Comparison of ENCODE assay signal across 1 cellular context in genomic region chr6:110778331-110778730, GRCh38.
TF ChIP-seq lines count a peak whose summit lies in the region.

No MANE protein-coding gene starts in this region.

TF ChIP-seq in GM12878, 131 proteins besides CTCF, POLR2A, EP300 and RAD21:
- TF ChIP-seq TAF1 (IDR thresholded peaks at IDR 0.05; ENCODE audit: borderline replicate concordance, low read depth, low read length) (no peak), TBL1XR1 (IDR thresholded peaks at IDR 0.05; ENCODE audit: low read depth, low read length) (no peak), FOS (IDR thresholded peaks at IDR 0.05; ENCODE audit: borderline replicate concordance, extremely low read depth, insufficient read length) (no peak), ZNF622 (IDR thresholded peaks at IDR 0.05) (no peak), ZSCAN29 (IDR thresholded peaks at IDR 0.05) (no peak), RUNX3 (IDR thresholded peaks at IDR 0.05; ENCODE audit: low read length) (0 out of 2 replicates have a peak, but pooled peaks have one; percentile 12), ZBTB40 (IDR thresholded peaks at IDR 0.05; ENCODE audit: borderline replicate concordance) (no peak), SMC3 (IDR thresholded peaks at IDR 0.05; ENCODE audit: borderline replicate concordance, low read length) (no peak), SUPT20H (IDR thresholded peaks at IDR 0.05; ENCODE audit: borderline replicate concordance, control insufficient read depth, low read depth, low read length) (no peak), SUZ12 (IDR thresholded peaks at IDR 0.05; ENCODE audit: unreplicated experiment) (no peak), SMARCA5 (IDR thresholded peaks at IDR 0.05) (no peak), RCOR1 (conservative IDR thresholded peaks at IDR 0.05; ENCODE audit: low read depth, low read length) (no peak), ZNF384 (IDR thresholded peaks at IDR 0.05; ENCODE audit: borderline replicate concordance, low read depth, low read length) (no peak), ATF7 (IDR thresholded peaks at IDR 0.05; ENCODE audit: low read depth) (0 out of 2 replicates have a peak, but pooled peaks have one; percentile 15)
